1 cellular context compared by ENCODE assay signal in genomic region chr6:149863846-149864577, GRCh38.
A peak's percentile ranks its signal among the peaks of the same experiment; 100 is the strongest.
TF ChIP-seq lines count a peak whose summit lies in the region.

Gene LRP11, minus strand, starts transcription at chr6:149864359. Its CDS starts 339 bp downstream, at chr6:149864020.

TF ChIP-seq in K562, 482 proteins besides CTCF, POLR2A, EP300 and RAD21 (continued from another document and continues in another):
- TF ChIP-seq, protein P1, sequence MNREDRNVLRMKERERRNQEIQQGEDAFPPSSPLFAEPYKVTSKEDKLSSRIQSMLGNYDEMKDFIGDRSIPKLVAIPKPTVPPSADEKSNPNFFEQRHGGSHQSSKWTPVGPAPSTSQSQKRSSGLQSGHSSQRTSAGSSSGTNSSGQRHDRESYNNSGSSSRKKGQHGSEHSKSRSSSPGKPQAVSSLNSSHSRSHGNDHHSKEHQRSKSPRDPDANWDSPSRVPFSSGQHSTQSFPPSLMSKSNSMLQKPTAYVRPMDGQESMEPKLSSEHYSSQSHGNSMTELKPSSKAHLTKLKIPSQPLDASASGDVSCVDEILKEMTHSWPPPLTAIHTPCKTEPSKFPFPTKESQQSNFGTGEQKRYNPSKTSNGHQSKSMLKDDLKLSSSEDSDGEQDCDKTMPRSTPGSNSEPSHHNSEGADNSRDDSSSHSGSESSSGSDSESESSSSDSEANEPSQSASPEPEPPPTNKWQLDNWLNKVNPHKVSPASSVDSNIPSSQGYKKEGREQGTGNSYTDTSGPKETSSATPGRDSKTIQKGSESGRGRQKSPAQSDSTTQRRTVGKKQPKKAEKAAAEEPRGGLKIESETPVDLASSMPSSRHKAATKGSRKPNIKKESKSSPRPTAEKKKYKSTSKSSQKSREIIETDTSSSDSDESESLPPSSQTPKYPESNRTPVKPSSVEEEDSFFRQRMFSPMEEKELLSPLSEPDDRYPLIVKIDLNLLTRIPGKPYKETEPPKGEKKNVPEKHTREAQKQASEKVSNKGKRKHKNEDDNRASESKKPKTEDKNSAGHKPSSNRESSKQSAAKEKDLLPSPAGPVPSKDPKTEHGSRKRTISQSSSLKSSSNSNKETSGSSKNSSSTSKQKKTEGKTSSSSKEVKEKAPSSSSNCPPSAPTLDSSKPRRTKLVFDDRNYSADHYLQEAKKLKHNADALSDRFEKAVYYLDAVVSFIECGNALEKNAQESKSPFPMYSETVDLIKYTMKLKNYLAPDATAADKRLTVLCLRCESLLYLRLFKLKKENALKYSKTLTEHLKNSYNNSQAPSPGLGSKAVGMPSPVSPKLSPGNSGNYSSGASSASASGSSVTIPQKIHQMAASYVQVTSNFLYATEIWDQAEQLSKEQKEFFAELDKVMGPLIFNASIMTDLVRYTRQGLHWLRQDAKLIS (CRISPR knock-in tag; IDR thresholded peaks at IDR 0.05), result peak; percentile 49; the same call in 1 of the 2 replicates
- TF ChIP-seq ATF1 (CRISPR knock-in tag; IDR thresholded peaks at IDR 0.05) (no peak), ATF1 (tag; IDR thresholded peaks at IDR 0.05) (peak; percentile 27; the same call in 1 of the 2 replicates), HLTF (IDR thresholded peaks at IDR 0.05) (no peak), ZNF347 (CRISPR knock-in tag; IDR thresholded peaks at IDR 0.05; ENCODE audit: low read depth) (no peak), VEZF1 (CRISPR knock-in tag; IDR thresholded peaks at IDR 0.05) (peak; percentile 78), EWSR1 (IDR thresholded peaks at IDR 0.05; ENCODE audit: borderline replicate concordance, low read depth, partially characterized antibody) (no peak), CREM (IDR thresholded peaks at IDR 0.05; ENCODE audit: low read depth) (peak; percentile 47), POU5F1 (IDR thresholded peaks at IDR 0.05; ENCODE audit: borderline replicate concordance, low read depth, low read length, partially characterized antibody) (no peak), POLR2G (IDR thresholded peaks at IDR 0.05; ENCODE audit: low read depth, low read length) (peak; percentile 73), TGIF2 (CRISPR knock-in tag; IDR thresholded peaks at IDR 0.05) (0 out of 2 replicates have a peak, but pooled peaks have one; percentile 77), ETS2 (tag; IDR thresholded peaks at IDR 0.05; ENCODE audit: borderline replicate concordance, poor library complexity, severe bottlenecking) (peak; percentile 27), ZNF146 (CRISPR knock-in tag; IDR thresholded peaks at IDR 0.05; ENCODE audit: unreplicated experiment) (no peak), YY1 (IDR thresholded peaks at IDR 0.05; ENCODE audit: borderline replicate concordance in 1 of 3, control insufficient read depth in 1 of 3, extremely low read depth in 1 of 3, insufficient read depth in 3 of 3, insufficient read length in 1 of 3, insufficient replicate concordance in 2 of 3, low read depth in 1 of 3, low read length in 2 of 3) (peak in 2 of 3 experiments; percentile 66 to 77), FOXA3 (CRISPR knock-in tag; conservative IDR thresholded peaks at IDR 0.05 in 1 of 2, IDR thresholded peaks at IDR 0.05 in 1 of 2) (peak in 1 of 2 experiments; percentile 44; a peak in 2 of 4 replicates), KLF16 (IDR thresholded peaks at IDR 0.05) (no peak), CAMTA2 (CRISPR knock-in tag; conservative IDR thresholded peaks at IDR 0.05) (0 out of 2 replicates have a peak, but pooled peaks have one; percentile 46), GMEB1 (CRISPR knock-in tag; IDR thresholded peaks at IDR 0.05) (0 out of 2 replicates have a peak, but pooled peaks have one; percentile 46), MAZ (CRISPR knock-in tag; conservative IDR thresholded peaks at IDR 0.05 in 1 of 2, IDR thresholded peaks at IDR 0.05 in 1 of 2) (0 out of 4 replicates have a peak, but pooled peaks have one; percentile 41 to 43), KLF10 (CRISPR knock-in tag; IDR thresholded peaks at IDR 0.05) (no peak), SMAD4 (CRISPR knock-in tag; conservative IDR thresholded peaks at IDR 0.05) (peak; percentile 32; the same call in 1 of the 2 replicates), MAFF (IDR thresholded peaks at IDR 0.05; ENCODE audit: low read length) (no peak), SUPT5H (IDR thresholded peaks at IDR 0.05) (peak; percentile 40; the same call in 1 of the 2 replicates), PCBP2 (IDR thresholded peaks at IDR 0.05; ENCODE audit: low read depth, low read length, poor library complexity, severe bottlenecking) (no peak), TEAD2 (tag; IDR thresholded peaks at IDR 0.05) (no peak), POLR2B (IDR thresholded peaks at IDR 0.05; ENCODE audit: low read depth, partially characterized antibody) (no peak), POLR2AphosphoS2 (IDR thresholded peaks at IDR 0.05; ENCODE audit: low read length) (no peak), EGR1 (conservative IDR thresholded peaks at IDR 0.05) (peak; percentile 47), PURB (CRISPR knock-in tag; IDR thresholded peaks at IDR 0.05; ENCODE audit: low read depth) (no peak), ILF3 (IDR thresholded peaks at IDR 0.05; ENCODE audit: borderline replicate concordance) (no peak), HDAC8 (tag; IDR thresholded peaks at IDR 0.05) (peak; percentile 31; the same call in 1 of the 2 replicates), RBM25 (IDR thresholded peaks at IDR 0.05; ENCODE audit: low read depth, low read length, severe bottlenecking) (peak; percentile 9), RB1 (IDR thresholded peaks at IDR 0.05; ENCODE audit: low read depth) (peak; percentile 73), THRAP3 (IDR thresholded peaks at IDR 0.05; ENCODE audit: borderline replicate concordance) (no peak), HNRNPL (IDR thresholded peaks at IDR 0.05; ENCODE audit: low read depth, low read length) (peak; percentile 19; the same call in 1 of the 2 replicates), TAF1 (IDR thresholded peaks at IDR 0.05; ENCODE audit: control insufficient read depth, extremely low read depth, insufficient read depth, low read length, severe bottlenecking) (peak; percentile 2), CCAR2 (IDR thresholded peaks at IDR 0.05; ENCODE audit: low read depth, low read length) (no peak), HMG20A (CRISPR knock-in tag; conservative IDR thresholded peaks at IDR 0.05) (no peak), MYBL2 (IDR thresholded peaks at IDR 0.05; ENCODE audit: low read depth) (no peak), MYBL2 (CRISPR knock-in tag; IDR thresholded peaks at IDR 0.05; ENCODE audit: borderline replicate concordance) (no peak), CCNT2 (IDR thresholded peaks at IDR 0.05; ENCODE audit: borderline replicate concordance, extremely low read depth, insufficient read length, low read depth, low read length) (peak; percentile 38), KDM2B (CRISPR knock-in tag; IDR thresholded peaks at IDR 0.05) (peak; percentile 46; the same call in 1 of the 2 replicates), SMARCA4 (IDR thresholded peaks at IDR 0.05) (no peak)
- TF ChIP-seq, protein P2, sequence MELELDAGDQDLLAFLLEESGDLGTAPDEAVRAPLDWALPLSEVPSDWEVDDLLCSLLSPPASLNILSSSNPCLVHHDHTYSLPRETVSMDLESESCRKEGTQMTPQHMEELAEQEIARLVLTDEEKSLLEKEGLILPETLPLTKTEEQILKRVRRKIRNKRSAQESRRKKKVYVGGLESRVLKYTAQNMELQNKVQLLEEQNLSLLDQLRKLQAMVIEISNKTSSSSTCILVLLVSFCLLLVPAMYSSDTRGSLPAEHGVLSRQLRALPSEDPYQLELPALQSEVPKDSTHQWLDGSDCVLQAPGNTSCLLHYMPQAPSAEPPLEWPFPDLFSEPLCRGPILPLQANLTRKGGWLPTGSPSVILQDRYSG (tag; conservative IDR thresholded peaks at IDR 0.05; ENCODE audit: low read depth), result no peak
- TF ChIP-seq, protein P3, sequence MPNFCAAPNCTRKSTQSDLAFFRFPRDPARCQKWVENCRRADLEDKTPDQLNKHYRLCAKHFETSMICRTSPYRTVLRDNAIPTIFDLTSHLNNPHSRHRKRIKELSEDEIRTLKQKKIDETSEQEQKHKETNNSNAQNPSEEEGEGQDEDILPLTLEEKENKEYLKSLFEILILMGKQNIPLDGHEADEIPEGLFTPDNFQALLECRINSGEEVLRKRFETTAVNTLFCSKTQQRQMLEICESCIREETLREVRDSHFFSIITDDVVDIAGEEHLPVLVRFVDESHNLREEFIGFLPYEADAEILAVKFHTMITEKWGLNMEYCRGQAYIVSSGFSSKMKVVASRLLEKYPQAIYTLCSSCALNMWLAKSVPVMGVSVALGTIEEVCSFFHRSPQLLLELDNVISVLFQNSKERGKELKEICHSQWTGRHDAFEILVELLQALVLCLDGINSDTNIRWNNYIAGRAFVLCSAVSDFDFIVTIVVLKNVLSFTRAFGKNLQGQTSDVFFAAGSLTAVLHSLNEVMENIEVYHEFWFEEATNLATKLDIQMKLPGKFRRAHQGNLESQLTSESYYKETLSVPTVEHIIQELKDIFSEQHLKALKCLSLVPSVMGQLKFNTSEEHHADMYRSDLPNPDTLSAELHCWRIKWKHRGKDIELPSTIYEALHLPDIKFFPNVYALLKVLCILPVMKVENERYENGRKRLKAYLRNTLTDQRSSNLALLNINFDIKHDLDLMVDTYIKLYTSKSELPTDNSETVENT (CRISPR knock-in tag; IDR thresholded peaks at IDR 0.05), result peak; percentile 73
- TF ChIP-seq, protein P4, sequence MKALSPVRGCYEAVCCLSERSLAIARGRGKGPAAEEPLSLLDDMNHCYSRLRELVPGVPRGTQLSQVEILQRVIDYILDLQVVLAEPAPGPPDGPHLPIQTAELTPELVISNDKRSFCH (CRISPR knock-in tag; IDR thresholded peaks at IDR 0.05), result no peak
- TF ChIP-seq, protein P4 (tag; IDR thresholded peaks at IDR 0.05), result peak; percentile 54; the same call in 1 of the 2 replicates
- TF ChIP-seq, protein P5, sequence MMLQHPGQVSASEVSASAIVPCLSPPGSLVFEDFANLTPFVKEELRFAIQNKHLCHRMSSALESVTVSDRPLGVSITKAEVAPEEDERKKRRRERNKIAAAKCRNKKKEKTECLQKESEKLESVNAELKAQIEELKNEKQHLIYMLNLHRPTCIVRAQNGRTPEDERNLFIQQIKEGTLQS (IDR thresholded peaks at IDR 0.05), result no peak
- TF ChIP-seq, protein P5 (CRISPR knock-in tag; conservative IDR thresholded peaks at IDR 0.05), result no peak
